ENCODE assay signal across 3 cellular contexts in genomic region chr11:7303146-7303545, GRCh38. TPM values are rescaled to one million over a fixed set of nuclear protein-coding genes. Genes with fewer than 3 reads are reported as not detected.
"Had no signal": no experiment of that assay in that cellular context is flagged by ENCODE, and none has a peak within 500 bp of the region (broad histone marks: within the 10 kb centered on the region; RNA-seq: fewer than 3 reads in every experiment).

No MANE protein-coding gene starts in this region.

- ATAC-seq: GM12878 had no signal

- H3K4me3 ChIP-seq: GM12878 had no signal

- DNase-seq: GDM1, GF-D8 had no signal

RNA-seq across cellular contexts. Expression of gene SYT9, which starts 51.4 kb away (rescaled TPM):
- total RNA-seq: GM12878 had no signal
